2 cellular contexts compared by ENCODE assay signal in the genomic region with DNA sequence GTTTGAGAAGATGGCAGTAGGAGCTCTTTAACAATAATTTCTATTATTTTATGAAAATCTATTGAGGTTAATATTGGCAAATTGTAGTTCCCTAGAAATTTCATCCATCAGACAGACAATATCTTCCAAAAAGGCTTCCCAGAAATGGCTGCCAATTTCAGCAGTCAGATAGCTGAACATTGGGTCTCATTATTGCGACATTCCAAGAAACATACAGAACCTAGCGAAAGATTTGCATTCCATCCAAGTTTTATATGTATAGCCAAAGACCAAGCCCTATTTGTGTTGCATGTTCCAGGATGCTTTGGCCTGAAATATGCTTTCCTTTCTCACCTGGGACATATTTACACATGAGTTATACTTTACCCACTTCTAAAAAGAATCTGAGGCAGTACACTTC.
TF ChIP-seq lines count a peak whose summit lies in the region.

No MANE protein-coding gene starts in this region.

TF ChIP-seq in HepG2, 621 proteins besides CTCF, POLR2A, EP300 and RAD21:
- TF ChIP-seq, protein P1, sequence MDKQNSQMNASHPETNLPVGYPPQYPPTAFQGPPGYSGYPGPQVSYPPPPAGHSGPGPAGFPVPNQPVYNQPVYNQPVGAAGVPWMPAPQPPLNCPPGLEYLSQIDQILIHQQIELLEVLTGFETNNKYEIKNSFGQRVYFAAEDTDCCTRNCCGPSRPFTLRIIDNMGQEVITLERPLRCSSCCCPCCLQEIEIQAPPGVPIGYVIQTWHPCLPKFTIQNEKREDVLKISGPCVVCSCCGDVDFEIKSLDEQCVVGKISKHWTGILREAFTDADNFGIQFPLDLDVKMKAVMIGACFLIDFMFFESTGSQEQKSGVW (CRISPR knock-in tag; IDR thresholded peaks at IDR 0.05; ENCODE audit: borderline replicate concordance) = no peak
- TF ChIP-seq CEBPB (IDR thresholded peaks at IDR 0.05; ENCODE audit: borderline replicate concordance, low read depth, low read length) = peak; percentile 66; the same call in 1 of the 2 replicates
TF ChIP-seq in HepG2: peak in this region for 1.

TF ChIP-seq in H1, 55 proteins besides CTCF, POLR2A, EP300 and RAD21:
- TF ChIP-seq SIRT6 (IDR thresholded peaks at IDR 0.05; ENCODE audit: low read length) (no peak), CEBPB (IDR thresholded peaks at IDR 0.05; ENCODE audit: low read depth, low read length) (peak; percentile 68; the same call in 1 of the 2 replicates), SIX5 (IDR thresholded peaks at IDR 0.05; ENCODE audit: low read depth, low read length) (no peak), EZH2 (IDR thresholded peaks at IDR 0.05; ENCODE audit: low read depth, low read length, severe bottlenecking) (no peak)
TF ChIP-seq in H1: peak in this region for 1.
